ENCODE assay signal across 1 cellular context in genomic region chr5:34525761-34526160, GRCh38.
TF ChIP-seq lines count a peak whose summit lies in the region.

No MANE protein-coding gene starts in this region.

TF ChIP-seq in K562, 482 proteins besides CTCF, POLR2A, EP300 and RAD21 (continued from another document):
- TF ChIP-seq ARID3A (IDR thresholded peaks at IDR 0.05; ENCODE audit: borderline replicate concordance, low read depth, low read length), result peak; percentile 63; the same call in 1 of the 2 replicates
- no peak for TF ChIP-seq NCOA2 (IDR thresholded peaks at IDR 0.05; ENCODE audit: partially characterized antibody in 2 of 2)
- no peak for TF ChIP-seq TBL1XR1 (IDR thresholded peaks at IDR 0.05; ENCODE audit: low read length in 2 of 2)
- TF ChIP-seq ZNF592 (IDR thresholded peaks at IDR 0.05), result peak; percentile 69
- 0 out of 2 replicates have a peak, but pooled peaks have one; percentile 54 for TF ChIP-seq MTA1 (IDR thresholded peaks at IDR 0.05; ENCODE audit: borderline replicate concordance)
- peak; percentile 46; the same call in 1 of the 2 replicates for TF ChIP-seq SMARCA4 (IDR thresholded peaks at IDR 0.05)
- TF ChIP-seq ZNF354B (CRISPR knock-in tag; IDR thresholded peaks at IDR 0.05), result no peak
- no peak for TF ChIP-seq ATF1 (CRISPR knock-in tag; IDR thresholded peaks at IDR 0.05)
- TF ChIP-seq ATF1 (tag; IDR thresholded peaks at IDR 0.05), result no peak
- TF ChIP-seq EZH2 (IDR thresholded peaks at IDR 0.05; ENCODE audit: borderline replicate concordance, low read depth, low read length), result no peak
- TF ChIP-seq C11orf30 (IDR thresholded peaks at IDR 0.05; ENCODE audit: low read depth), result peak; percentile 83
- TF ChIP-seq MAFF (IDR thresholded peaks at IDR 0.05; ENCODE audit: low read length), result peak; percentile 71; the same call in 1 of the 2 replicates
- peak; percentile 48 for TF ChIP-seq L3MBTL2 (IDR thresholded peaks at IDR 0.05)
- TF ChIP-seq ZNF316 (IDR thresholded peaks at IDR 0.05), result peak; percentile 86
